ENCODE assay signal across 14 cellular contexts in genomic region chr11:68191661-68192579, GRCh38. TPM values are rescaled to one million over a fixed set of nuclear protein-coding genes. Genes with fewer than 3 reads are reported as not detected.
DNase-seq lines count a peak whose midpoint lies in the region; ATAC-seq, FAIRE-seq and TF ChIP-seq lines count a peak whose summit lies in the region.
"Had no signal": no experiment of that assay in that cellular context is flagged by ENCODE, and none has a peak within 500 bp of the region (broad histone marks: within the 10 kb centered on the region; RNA-seq: fewer than 3 reads in every experiment).

No MANE protein-coding gene starts in this region.

- peak overlapping the region; percentile 16 to 94 (median 57) for H3K27ac Mint-ChIP-seq in CD4-positive, CD25-positive, alpha-beta regulatory T cell
- H3K27ac Mint-ChIP-seq in memory B cell = peak overlapping the region; percentile 80
- H3K27ac Mint-ChIP-seq: activated B cell treated with CpG ODN at 0.5 μM for 24 hours, B cell had no signal

- peaks cover 2% of the 10 kb centered on the region for H3K36me3 ChIP-seq in CD4-positive, CD25-positive, alpha-beta regulatory T cell (ENCODE audit: control insufficient read depth, insufficient read depth, low read length)
- no peaks in the 10 kb centered on the region for H3K36me3 ChIP-seq in mammary epithelial cell (ENCODE audit: insufficient read depth, low read length)
- no peaks in the 10 kb centered on the region for H3K36me3 ChIP-seq in GM23248 (ENCODE audit: low read depth)
- H3K36me3 ChIP-seq: uterus had no signal

- peaks cover 80% of the 10 kb centered on the region for H3K79me2 ChIP-seq in mammary epithelial cell (ENCODE audit: insufficient read depth, low read length)
- peaks cover 100% of the 10 kb centered on the region for H3K79me2 ChIP-seq in GM23248 (ENCODE audit: insufficient read depth)

- H2AFZ ChIP-seq in mammary epithelial cell (ENCODE audit: low read depth, low read length) (no peak overlapping the region), GM23248 (no peak overlapping the region)

- H3K4me3 ChIP-seq in CD4-positive, CD25-positive, alpha-beta regulatory T cell (ENCODE audit: low read depth, low read length) = no peak overlapping the region
- no peak overlapping the region for H3K4me3 ChIP-seq in mammary epithelial cell (replicated peaks in 1 of 3; ENCODE audit: insufficient read depth in 1 of 3, low read depth in 2 of 3, low read length in 3 of 3)
- H3K4me3 ChIP-seq in GM23248 = no peak overlapping the region
- H3K4me3 ChIP-seq: gastrocnemius medialis, uterus had no signal

- CTCF ChIA-PET in mammary epithelial cell (lab: Charles Lee; ENCODE audit: low non-redundant PET) = interaction anchor here (0.5 kb wide), 1 partner anchor 330 kb away, joined by 4 read pairs; no protein-coding TSS in a partner anchor

- peak overlapping the region in 1 of 4 donors; percentile 18 for H3K4me3 Mint-ChIP-seq in CD4-positive, CD25-positive, alpha-beta regulatory T cell
- H3K4me3 Mint-ChIP-seq in memory B cell = no peak overlapping the region
- H3K4me3 Mint-ChIP-seq: activated B cell treated with CpG ODN at 0.5 μM for 24 hours had no signal

- no peak for DNase-seq in CD4-positive, CD25-positive, alpha-beta regulatory T cell
- DNase-seq in HTR-8/SVneo (ENCODE audit: insufficient read length, low spot score) (no peak), mammary epithelial cell (peak; percentile 45), memory B cell (ENCODE audit: low spot score in 2 of 2) (no peak), HUDEP-2 (lab: John Stamatoyannopoulos, UW; ENCODE audit: unreplicated experiment in 76 of 76) (no peak), NCI-H82 treated with DMSO at 0.1 percent for 48 hours (lab: John Stamatoyannopoulos, UW; ENCODE audit: unreplicated experiment) (no peak), GM23248 (no peak)
- DNase-seq: activated B cell treated with CpG ODN at 0.5 μM for 24 hours; gastrocnemius medialis; stimulated activated CD4-positive, alpha-beta T cell treated with anti-CD3 and anti-CD28 coated beads, Interleukin-2, amount 100 ng/mL, for 24 hours; uterus had no signal

- H3K9me2 ChIP-seq in GM23248 (ENCODE audit: insufficient read depth) = no peaks in the 10 kb centered on the region

- no peaks in the 10 kb centered on the region for H3F3A ChIP-seq in GM23248 (ENCODE audit: insufficient read depth)

- 96% methylated on average over 5 of the region's 5 CpGs for WGBS in mammary epithelial cell (ENCODE audit: low coverage, missing lambda C conversion rate)
- whole genome bisulfite sequencing in GM23248 (ENCODE audit: low coverage in 1 of 2, low lambda C conversion rate in 2 of 2, missing lambda C conversion rate in 2 of 2), 2 experiments = 94 to 96% methylated on average over 5 of the region's 5 CpGs

- no peaks in the 10 kb centered on the region for H3K9me3 ChIP-seq in CD4-positive, CD25-positive, alpha-beta regulatory T cell (ENCODE audit: control insufficient read depth in 2 of 2, low read length in 2 of 2)
- no peaks in the 10 kb centered on the region for H3K9me3 ChIP-seq in mammary epithelial cell (replicated peaks; ENCODE audit: insufficient read depth, low read length)
- H3K9me3 ChIP-seq in GM23248 (ENCODE audit: low read depth) = no peaks in the 10 kb centered on the region
- H3K9me3 ChIP-seq: gastrocnemius medialis, uterus had no signal

- H3K4me2 ChIP-seq in mammary epithelial cell (ENCODE audit: insufficient read depth, low read depth, low read length) (no peak overlapping the region), GM23248 (ENCODE audit: unreplicated experiment) (no peak overlapping the region)

- H3K27me3 ChIP-seq in CD4-positive, CD25-positive, alpha-beta regulatory T cell (ENCODE audit: control insufficient read depth, insufficient read depth, low read length) = no peaks in the 10 kb centered on the region
- H3K27me3 ChIP-seq in mammary epithelial cell (ENCODE audit: insufficient read depth, low read length) (no peaks in the 10 kb centered on the region), GM23248 (replicated peaks; ENCODE audit: insufficient read depth) (no peaks in the 10 kb centered on the region)
- H3K27me3 ChIP-seq: gastrocnemius medialis, uterus had no signal

- TF ChIP-seq CTCF in mammary epithelial cell (conservative IDR thresholded peaks at IDR 0.05 in 1 of 2, IDR thresholded peaks at IDR 0.05 in 1 of 2; ENCODE audit: extremely low read depth in 1 of 2, insufficient read depth in 1 of 2, low read depth in 1 of 2, low read length in 2 of 2) = no peak

- peak; percentile 67 for FAIRE-seq in HTR-8/SVneo (lab: Jason Lieb, UNC)
- FAIRE-seq: keratinocyte had no signal

- H3K9me3 Mint-ChIP-seq in CD4-positive, CD25-positive, alpha-beta regulatory T cell = no peaks in the 10 kb centered on the region
- H3K9me3 Mint-ChIP-seq in memory B cell = no peaks in the 10 kb centered on the region
- H3K9me3 Mint-ChIP-seq: activated B cell treated with CpG ODN at 0.5 μM for 24 hours had no signal

- H3K27me3 Mint-ChIP-seq in CD4-positive, CD25-positive, alpha-beta regulatory T cell = no peaks in the 10 kb centered on the region
- no peaks in the 10 kb centered on the region for H3K27me3 Mint-ChIP-seq in memory B cell
- H3K27me3 Mint-ChIP-seq: activated B cell treated with CpG ODN at 0.5 μM for 24 hours, B cell had no signal

- no peaks in the 10 kb centered on the region for H4K20me1 ChIP-seq in mammary epithelial cell (ENCODE audit: insufficient read depth, low read length)
- H4K20me1 ChIP-seq in GM23248 (ENCODE audit: insufficient read depth) = peaks cover 16% of the 10 kb centered on the region; the same call in 1 of the 2 replicates

- in situ Hi-C loops in mammary epithelial cell (cut with MboI; ENCODE audit: low sequenced_read_pairs in 2 of 2) (no loop called here), GM23248 (cut with MboI) (no loop called here)

- BruUV-seq in mammary epithelial cell (replicated peaks; lab: Mats Ljungman, UMichigan) = no TSS peak

- no peak for ATAC-seq in CD4-positive, CD25-positive, alpha-beta regulatory T cell (ENCODE audit: low read depth in 2 of 2)
- ATAC-seq in memory B cell (ENCODE audit: low read depth) = no peak
- no peak for ATAC-seq in GM21723 (IDR thresholded peaks at IDR 0.05; ENCODE audit: unreplicated experiment)
- ATAC-seq: gastrocnemius medialis had no signal

- dilution Hi-C loops in mammary epithelial cell (cut with HindIII; ENCODE audit: low sequenced_read_pairs) = loop anchor here (5.0 kb wide), 1 partner anchor 40 kb away; no protein-coding TSS in a partner anchor

- H3K27ac ChIP-seq in CD4-positive, CD25-positive, alpha-beta regulatory T cell (ENCODE audit: insufficient read depth, low read length, poor library complexity, severe bottlenecking) = no peak overlapping the region
- no peak overlapping the region for H3K27ac ChIP-seq in mammary epithelial cell (ENCODE audit: insufficient read depth, low read depth, low read length)
- no peak overlapping the region for H3K27ac ChIP-seq in GM23248
- H3K27ac ChIP-seq: gastrocnemius medialis, uterus had no signal

- H3K4me1 ChIP-seq in CD4-positive, CD25-positive, alpha-beta regulatory T cell (ENCODE audit: control insufficient read depth, insufficient read depth, low read length, poor library complexity, severe bottlenecking) = no peaks in the 10 kb centered on the region
- H3K4me1 ChIP-seq in mammary epithelial cell (ENCODE audit: insufficient read depth, low read length) (peaks cover 5% of the 10 kb centered on the region), GM23248 (ENCODE audit: insufficient read depth) (peaks cover 11% of the 10 kb centered on the region; the same call in 1 of the 2 replicates)
- H3K4me1 ChIP-seq: uterus had no signal

- peaks cover 10% of the 10 kb centered on the region for H3K36me3 Mint-ChIP-seq in CD4-positive, CD25-positive, alpha-beta regulatory T cell
- peaks cover 3% of the 10 kb centered on the region for H3K36me3 Mint-ChIP-seq in memory B cell

- peaks cover 26 to 63% (median 35%) of the 10 kb centered on the region in 4 donors for H3K4me1 Mint-ChIP-seq in CD4-positive, CD25-positive, alpha-beta regulatory T cell
- peaks cover 37% of the 10 kb centered on the region for H3K4me1 Mint-ChIP-seq in memory B cell

- H3K9ac ChIP-seq in mammary epithelial cell (ENCODE audit: insufficient read depth, low read length) (no peak overlapping the region), GM23248 (no peak overlapping the region)

- intact Hi-C loops in mammary epithelial cell (cut with micrococcal nuclease) = no loop called here

RNA-seq across cellular contexts. Expression of gene KMT5B, which starts 21.2 kb away (rescaled TPM):
- 43.1 TPM for total RNA-seq in CD4-positive, CD25-positive, alpha-beta regulatory T cell
- polyA plus RNA-seq in CD4-positive, CD25-positive, alpha-beta regulatory T cell = 10 to 100 TPM; 31.6 to 42.8 (median 35.7) TPM
- total RNA-seq in mammary epithelial cell = 10 to 100 TPM; 23.0 to 29.7 TPM
- polyA plus RNA-seq in mammary epithelial cell = 6.4 TPM
- polyA minus RNA-seq in mammary epithelial cell = 5.3 TPM
- total RNA-seq in GM23248 (2014; rRNA removed; shearing (Covaris generic)) = 17.7 and 25.9 TPM in 2 replicates
- polyA plus RNA-seq in GM23248 (2016; fragmentation: Nextera tagmentation; extraction: Ambion mirVana) = 21.0 and 22.9 TPM in 2 replicates
